38 cellular contexts compared by ENCODE assay signal in genomic region chr20:871436-871835, GRCh38. TPM values are rescaled to one million over a fixed set of nuclear protein-coding genes. Genes with fewer than 3 reads are reported as not detected.
"Had no signal": no experiment of that assay in that cellular context is flagged by ENCODE, and none has a peak within 500 bp of the region (broad histone marks: within the 10 kb centered on the region; RNA-seq: fewer than 3 reads in every experiment).

No MANE protein-coding gene starts in this region.

- H3K36me3 ChIP-seq: MG63 had no signal

- H3K27ac ChIP-seq: KMS-11 had no signal

- H3K9ac ChIP-seq: KMS-11 had no signal

- H3K4me2 ChIP-seq: KMS-11 had no signal

- DNase-seq: Karpas-422, Kasumi-1, MG63, MM.1S, MV-4-11, NCI-H1048, NCI-H1092, NCI-H1092 treated with DMSO at 0.1 percent for 48 hours, NCI-H1105, NCI-H1105 treated with DMSO at 0.1 percent for 48 hours, NCI-H1417, NCI-H1417 treated with DMSO at 0.1 percent for 48 hours, NCI-H1436, NCI-H1436 treated with DMSO at 0.1 percent for 48 hours, NCI-H146, NCI-H1694, NCI-H1694 treated with DMSO at 0.1 percent for 48 hours, NCI-H187, NCI-H187 treated with DMSO at 0.1 percent for 48 hours, NCI-H1930, NCI-H2029, NCI-H2029 treated with DMSO at 0.1 percent for 48 hours, NCI-H2081, NCI-H2081 treated with DMSO at 0.1 percent for 48 hours, NCI-H2107, NCI-H2171, NCI-H2171 treated with DMSO at 0.1 percent for 48 hours, NCI-H2227 treated with DMSO at 0.1 percent for 48 hours, NCI-H226, NCI-H345, NCI-H446, NCI-H446 treated with DMSO at 0.1 percent for 48 hours, NCI-H510A had no signal

- H3K4me3 ChIP-seq: MG63 had no signal

- H3K27me3 ChIP-seq: MG63 had no signal

- H3K9me3 ChIP-seq: MG63 had no signal

RNA-seq across cellular contexts. Expression of gene ANGPT4, which starts 44.7 kb away (rescaled TPM):
- total RNA-seq: LHCN-M2, M059J, MCF 10A, NCI-H460 had no signal
